9 cellular contexts compared by ENCODE assay signal in the genomic region with DNA sequence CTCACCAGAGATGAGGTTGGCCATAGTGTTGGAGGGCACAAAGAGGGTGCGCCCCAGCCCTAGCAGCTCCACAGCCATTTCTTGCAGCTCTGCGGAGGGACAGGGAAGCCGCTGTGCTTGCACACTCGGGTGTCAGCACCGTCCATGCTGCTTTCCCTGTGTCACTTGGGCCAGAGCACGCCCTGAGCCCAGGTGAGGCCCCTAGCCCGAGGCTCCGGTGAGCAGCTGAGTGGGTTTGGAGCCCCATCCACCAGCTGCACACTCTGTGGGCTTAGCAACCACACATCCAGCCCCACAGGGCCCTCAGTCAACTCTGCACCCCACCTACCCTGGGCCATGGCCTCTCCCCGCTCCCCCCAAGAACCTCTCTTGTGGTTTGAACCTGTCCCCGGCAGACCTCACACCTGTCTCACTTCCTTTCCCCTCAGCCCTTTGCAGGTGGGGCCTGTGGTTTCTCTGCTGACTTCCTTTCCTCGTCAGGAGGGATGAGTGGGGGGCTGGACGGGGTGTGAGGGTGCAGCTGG. TPM values are rescaled to one million over a fixed set of nuclear protein-coding genes. Genes with fewer than 3 reads are reported as not detected.
DNase-seq lines count a peak whose midpoint lies in the region; ATAC-seq and TF ChIP-seq lines count a peak whose summit lies in the region.
"Had no signal": no experiment of that assay in that cellular context is flagged by ENCODE, and none has a peak within 500 bp of the region (broad histone marks: within the 10 kb centered on the region; RNA-seq: fewer than 3 reads in every experiment).

No MANE protein-coding gene starts in this region.

- no peak overlapping the region for H2BK12ac ChIP-seq in H9 (ENCODE audit: insufficient read length, low read depth, low read length)

- H3K27me3 ChIP-seq in H9 (ENCODE audit: insufficient read depth, low read length), result no peaks in the 10 kb centered on the region

- TF ChIP-seq CTCF in H9 (conservative IDR thresholded peaks at IDR 0.05), result no peak

- no peaks in the 10 kb centered on the region for H3K79me2 ChIP-seq in H9 (ENCODE audit: insufficient read depth, low read length)

- no peak overlapping the region for H2BK5ac ChIP-seq in H9 (ENCODE audit: insufficient read length, low read length)

- ATAC-seq in GM21825 (IDR thresholded peaks at IDR 0.05; ENCODE audit: unreplicated experiment), result no peak

- H4K5ac ChIP-seq in H9 (ENCODE audit: insufficient read length, low read depth, low read length), result no peak overlapping the region

- peaks cover 3% of the 10 kb centered on the region in 2 experiments; a peak in 2 of 5 replicates for H3K9me3 Mint-ChIP-seq in H9
- H3K9me3 Mint-ChIP-seq in T-helper 2 cell treated with Interferon-gamma antibody and Interleukin-4, amounts not matched to agents 5 μg/mL and 100 μg/mL, for 36 hours, result no peaks in the 10 kb centered on the region

- H3K9me3 ChIP-seq in H9 (ENCODE audit: control insufficient read depth, low read depth, low read length), result no peaks in the 10 kb centered on the region

- no peak overlapping the region for H3K4me2 ChIP-seq in H9 (ENCODE audit: insufficient read depth, insufficient read length, low read length)

- H3K23me2 ChIP-seq in H9 (ENCODE audit: insufficient read length, low read depth, low read length, poor library complexity, severe bottlenecking), result no peaks in the 10 kb centered on the region

- H3K9ac ChIP-seq in H9 (ENCODE audit: extremely low read depth, insufficient read length, low read length), result no peak overlapping the region

- H3K14ac ChIP-seq in H9 (ENCODE audit: insufficient read depth, low read length), result no peak overlapping the region

- H3K18ac ChIP-seq in H9 (ENCODE audit: insufficient read length, low read depth, low read length), result no peak overlapping the region

- peaks cover 20 to 47% of the 10 kb centered on the region in 2 experiments for H3K4me1 Mint-ChIP-seq in H9
- peaks cover 33% of the 10 kb centered on the region for H3K4me1 Mint-ChIP-seq in T-helper 2 cell treated with Interferon-gamma antibody and Interleukin-4, amounts not matched to agents 5 μg/mL and 100 μg/mL, for 36 hours (ENCODE audit: low read depth)

- H2BK120ac ChIP-seq in H9 (ENCODE audit: low read depth, low read length, poor library complexity, severe bottlenecking), result no peak overlapping the region

- H2AK5ac ChIP-seq in H9 (ENCODE audit: insufficient read length, low read length), result no peak overlapping the region

- peak overlapping the region in 1 of 3 experiments; percentile 40; a peak in 1 of 7 replicates for H3K27ac Mint-ChIP-seq in H9
- peak overlapping the region; percentile 42 for H3K27ac Mint-ChIP-seq in T-helper 2 cell treated with Interferon-gamma antibody and Interleukin-4, amounts not matched to agents 5 μg/mL and 100 μg/mL, for 36 hours

- no peak overlapping the region for H4K91ac ChIP-seq in H9 (ENCODE audit: insufficient read length, low read depth, low read length)

- DNase-seq in H9 (peak; percentile 43), HK-2 (ENCODE audit: unreplicated experiment) (no peak), DMS53 (lab: John Stamatoyannopoulos, UW) (no peak), EL (no peak)
- no peak for DNase-seq in T-helper 2 cell treated with Interferon-gamma antibody and Interleukin-4, amounts not matched to agents 5 μg/mL and 100 μg/mL, for 36 hours (ENCODE audit: low spot score)
- peak; percentile 40 for DNase-seq in activated naive CD4-positive, alpha-beta T cell treated with anti-CD3 and anti-CD28 coated beads, Interleukin-2, amount 50 U/mL, for 16 hours
- peak; percentile 33 for DNase-seq in stimulated activated CD8-positive, alpha-beta memory T cell treated with anti-CD3 and anti-CD28 coated beads, Interleukin-12 subunit alpha, Interleukin-12 subunit beta, amount 100 ng/mL, for 1 hour (ENCODE audit: low read depth)

- H3K36me3 Mint-ChIP-seq in H9 (ENCODE audit: insufficient read depth in 1 of 3, low read depth in 3 of 3), result no peaks in the 10 kb centered on the region
- no peaks in the 10 kb centered on the region for H3K36me3 Mint-ChIP-seq in T-helper 2 cell treated with Interferon-gamma antibody and Interleukin-4, amounts not matched to agents 5 μg/mL and 100 μg/mL, for 36 hours (ENCODE audit: low read depth)

- H3K4me1 ChIP-seq in H9 (ENCODE audit: insufficient read depth, low read length), result peaks cover 3% of the 10 kb centered on the region; the same call in 1 of the 2 replicates

- H3K4ac ChIP-seq in H9 (ENCODE audit: low read depth, low read length), result no peak overlapping the region

- H4K8ac ChIP-seq in H9 (replicated peaks; ENCODE audit: insufficient read length, low read depth, low read length), result no peak overlapping the region

- no peak overlapping the region for H2AFZ ChIP-seq in H9 (ENCODE audit: low read length)

- peaks cover 1% of the 10 kb centered on the region; the same call in 1 of the 2 replicates for H3K27me3 Mint-ChIP-seq in H9 (ENCODE audit: low read depth)
- no peaks in the 10 kb centered on the region for H3K27me3 Mint-ChIP-seq in T-helper 2 cell treated with Interferon-gamma antibody and Interleukin-4, amounts not matched to agents 5 μg/mL and 100 μg/mL, for 36 hours (ENCODE audit: low read depth)

- H3K4me3 Mint-ChIP-seq in H9, result no peak overlapping the region
- H3K4me3 Mint-ChIP-seq in T-helper 2 cell treated with Interferon-gamma antibody and Interleukin-4, amounts not matched to agents 5 μg/mL and 100 μg/mL, for 36 hours, result peak overlapping the region; percentile 74

- H4K20me1 ChIP-seq in H9 (ENCODE audit: control insufficient read depth, insufficient read depth, insufficient read length), result no peaks in the 10 kb centered on the region

- no peak overlapping the region for H3K23ac ChIP-seq in H9 (ENCODE audit: insufficient read length, low read depth, low read length)

- WGBS in H9 (ENCODE audit: extremely low coverage, insufficient read length, low lambda C conversion rate), result no CpG with 5 or more reads among the region's 12 CpGs

- H2BK20ac ChIP-seq in H9 (ENCODE audit: low read depth, low read length, poor library complexity, severe bottlenecking), result no peak overlapping the region

- no peaks in the 10 kb centered on the region for H3K79me1 ChIP-seq in H9 (ENCODE audit: insufficient read depth, low read depth, low read length, poor library complexity, severe bottlenecking)

- peak overlapping the region; percentile 19; the same call in 1 of the 2 replicates for H2BK15ac ChIP-seq in H9 (ENCODE audit: low read depth, low read length)

- no peak overlapping the region for H3K27ac ChIP-seq in H9 (ENCODE audit: insufficient read length, low read depth, low read length)

- H3T11ph ChIP-seq in H9 (ENCODE audit: low read length), result no peak overlapping the region

- no peak overlapping the region for H3K56ac ChIP-seq in H9 (ENCODE audit: insufficient read length, low read depth, low read length)

RNA-seq across cellular contexts. Expression of a gene that starts 20.7 kb away (rescaled TPM):
- total RNA-seq in H9 (2021), result 0.13 and 0.28 TPM in 2 replicates
- total RNA-seq: HT1080 had no signal

RNA-seq across cellular contexts. Expression of a gene that starts 38.1 kb away (rescaled TPM):
- 97.8 and 104 TPM in 2 replicates for total RNA-seq in H9 (2021)

Comparison
In these comparisons a context has a peak if more than half of its experiments do, and no peak if none do; other contexts are left out.
1. DNase-seq: peak in H9 (single experiment), activated naive CD4-positive, alpha-beta T cell treated with anti-CD3 and anti-CD28 coated beads, Interleukin-2, amount 50 U/mL, for 16 hours (single experiment) and stimulated activated CD8-positive, alpha-beta memory T cell treated with anti-CD3 and anti-CD28 coated beads, Interleukin-12 subunit alpha, Interleukin-12 subunit beta, amount 100 ng/mL, for 1 hour (single experiment); none in T-helper 2 cell treated with Interferon-gamma antibody and Interleukin-4, amounts not matched to agents 5 μg/mL and 100 μg/mL, for 36 hours (single experiment), HK-2 (single experiment), DMS53 (single experiment) and EL (single experiment).